In the genomic region with DNA sequence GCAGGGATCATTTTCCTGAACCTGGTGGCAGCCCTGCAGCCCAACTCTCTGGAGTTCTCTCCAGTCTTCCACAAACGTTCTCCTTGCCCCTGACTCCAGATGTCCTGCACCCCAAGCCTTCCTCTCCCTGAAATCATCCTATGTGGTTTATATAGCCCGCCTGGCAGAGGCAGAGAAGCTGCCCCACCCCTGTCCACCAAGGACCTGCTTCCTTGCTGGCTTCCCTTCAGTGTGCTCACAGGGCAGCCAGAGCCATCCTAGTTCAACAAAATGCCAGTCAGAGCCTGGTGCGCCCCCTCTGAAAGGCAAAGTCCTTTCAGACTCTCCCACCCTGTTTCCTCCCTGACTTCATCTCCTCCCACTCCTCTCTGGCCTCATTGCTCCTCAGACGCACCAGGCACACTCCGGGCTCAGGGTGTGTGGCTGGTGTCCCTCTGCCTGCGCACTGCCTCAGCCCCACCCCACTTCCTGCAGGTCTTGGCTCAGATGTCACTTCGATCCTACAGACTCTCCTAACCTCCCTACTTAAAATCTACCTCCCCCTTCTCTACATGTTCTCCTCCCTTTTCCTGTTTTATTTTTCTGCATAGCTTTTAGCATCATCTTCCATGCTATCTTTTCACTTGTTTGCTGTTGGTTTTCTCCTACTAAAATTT, we compare ENCODE assay signal across 11 cellular contexts. TPM values are rescaled to one million over a fixed set of nuclear protein-coding genes. Genes with fewer than 3 reads are reported as not detected.
A peak's percentile ranks its signal among the peaks of the same experiment; 100 is the strongest.
DNase-seq lines count a peak whose midpoint lies in the region; ATAC-seq and TF ChIP-seq lines count a peak whose summit lies in the region.
"Had no signal": no experiment of that assay in that cellular context is flagged by ENCODE, and none has a peak within 500 bp of the region (broad histone marks: within the 10 kb centered on the region; RNA-seq: fewer than 3 reads in every experiment).

No MANE protein-coding gene starts in this region.

- peak overlapping the region in 1 of 2 donors; percentile 33 for H3K27ac ChIP-seq in left lung

- peak overlapping the region; percentile 17 for H3K27ac Mint-ChIP-seq in activated T-helper 2 cell treated with anti-CD3 and anti-CD28 coated beads, Interferon-gamma antibody, Interleukin-2, Interleukin-4, amounts not matched to agents 10 μg/mL and 5 μg/mL and 100 μg/mL, durations not matched to agents 14 hours and 24 hours and 36 hours
- no peak overlapping the region for H3K27ac Mint-ChIP-seq in progenitor cell of endocrine pancreas
- H3K27ac Mint-ChIP-seq: stimulated activated memory B cell treated with anti-CD40 and anti-IgM and Interleukin-4, amounts not matched to agents 10 μg/mL and 1 μg/mL and 100 μg/mL, for 72 hours had no signal

- DNase-seq in stimulated activated CD4-positive, alpha-beta T cell treated with anti-CD3 and anti-CD28 coated beads, Interleukin-2, amount 100 ng/mL, for 24 hours = peak; percentile 11 to 25
- no peak for DNase-seq in stimulated activated CD4-positive, alpha-beta T cell treated with anti-CD3 and anti-CD28 coated beads, Interleukin-12 subunit alpha, Interleukin-12 subunit beta, amount 100 ng/mL, for 4 hours
- no peak for DNase-seq in activated T-helper 2 cell treated with anti-CD3 and anti-CD28 coated beads, Interferon-gamma antibody, Interleukin-2, Interleukin-4, amounts not matched to agents 10 μg/mL and 5 μg/mL and 100 μg/mL, durations not matched to agents 14 hours and 24 hours and 36 hours (ENCODE audit: low spot score)
- DNase-seq in left lung (no peak), NCI-H2029 (lab: John Stamatoyannopoulos, UW) (no peak), progenitor cell of endocrine pancreas (ENCODE audit: low spot score, unreplicated experiment) (no peak)

- H3K9me3 ChIP-seq in left lung = no peaks in the 10 kb centered on the region
- H3K9me3 ChIP-seq: Caco-2 had no signal

- H3K27me3 ChIP-seq in left lung = peaks cover 1 to 37% of the 10 kb centered on the region in 2 donors

- peaks cover 30 to 43% of the 10 kb centered on the region in 2 donors for H3K4me1 ChIP-seq in left lung

- no peak overlapping the region for H3K4me3 ChIP-seq in left lung

- no peak overlapping the region for H3K4me3 Mint-ChIP-seq in activated T-helper 2 cell treated with anti-CD3 and anti-CD28 coated beads, Interferon-gamma antibody, Interleukin-2, Interleukin-4, amounts not matched to agents 10 μg/mL and 5 μg/mL and 100 μg/mL, durations not matched to agents 14 hours and 24 hours and 36 hours (ENCODE audit: low read depth)
- no peak overlapping the region for H3K4me3 Mint-ChIP-seq in progenitor cell of endocrine pancreas (ENCODE audit: low read depth)
- H3K4me3 Mint-ChIP-seq: stimulated activated memory B cell treated with anti-CD40 and anti-IgM and Interleukin-4, amounts not matched to agents 10 μg/mL and 1 μg/mL and 100 μg/mL, for 72 hours had no signal

- peaks cover 38% of the 10 kb centered on the region for H3K27me3 Mint-ChIP-seq in activated T-helper 2 cell treated with anti-CD3 and anti-CD28 coated beads, Interferon-gamma antibody, Interleukin-2, Interleukin-4, amounts not matched to agents 10 μg/mL and 5 μg/mL and 100 μg/mL, durations not matched to agents 14 hours and 24 hours and 36 hours (ENCODE audit: low read depth)
- peaks cover 68% of the 10 kb centered on the region for H3K27me3 Mint-ChIP-seq in progenitor cell of endocrine pancreas

- intact Hi-C loops in activated T-helper 2 cell treated with anti-CD3 and anti-CD28 coated beads, Interferon-gamma antibody, Interleukin-2, Interleukin-4, amounts not matched to agents 10 μg/mL and 5 μg/mL and 100 μg/mL, durations not matched to agents 14 hours and 24 hours and 36 hours (cut with micrococcal nuclease) = no loop called here
- intact Hi-C loops in left lung (cut with DNase I) = no loop called here

- no peaks in the 10 kb centered on the region for H3K9me3 Mint-ChIP-seq in activated T-helper 2 cell treated with anti-CD3 and anti-CD28 coated beads, Interferon-gamma antibody, Interleukin-2, Interleukin-4, amounts not matched to agents 10 μg/mL and 5 μg/mL and 100 μg/mL, durations not matched to agents 14 hours and 24 hours and 36 hours
- peaks cover 3% of the 10 kb centered on the region for H3K9me3 Mint-ChIP-seq in progenitor cell of endocrine pancreas (ENCODE audit: low read depth)
- H3K9me3 Mint-ChIP-seq: stimulated activated memory B cell treated with anti-CD40 and anti-IgM and Interleukin-4, amounts not matched to agents 10 μg/mL and 1 μg/mL and 100 μg/mL, for 72 hours had no signal

- no peaks in the 10 kb centered on the region for H3K36me3 Mint-ChIP-seq in activated T-helper 2 cell treated with anti-CD3 and anti-CD28 coated beads, Interferon-gamma antibody, Interleukin-2, Interleukin-4, amounts not matched to agents 10 μg/mL and 5 μg/mL and 100 μg/mL, durations not matched to agents 14 hours and 24 hours and 36 hours (ENCODE audit: low read depth)
- H3K36me3 Mint-ChIP-seq in progenitor cell of endocrine pancreas (ENCODE audit: insufficient read depth) = no peaks in the 10 kb centered on the region
- H3K36me3 Mint-ChIP-seq: stimulated activated memory B cell treated with anti-CD40 and anti-IgM and Interleukin-4, amounts not matched to agents 10 μg/mL and 1 μg/mL and 100 μg/mL, for 72 hours had no signal

- H3K4me1 Mint-ChIP-seq in activated T-helper 2 cell treated with anti-CD3 and anti-CD28 coated beads, Interferon-gamma antibody, Interleukin-2, Interleukin-4, amounts not matched to agents 10 μg/mL and 5 μg/mL and 100 μg/mL, durations not matched to agents 14 hours and 24 hours and 36 hours (ENCODE audit: low read depth) = peaks cover 14% of the 10 kb centered on the region
- H3K4me1 Mint-ChIP-seq in progenitor cell of endocrine pancreas (ENCODE audit: low read depth) = peaks cover 25% of the 10 kb centered on the region

- no peaks in the 10 kb centered on the region for H3K36me3 ChIP-seq in left lung

- no peak for TF ChIP-seq CTCF in left lung (IDR thresholded peaks at IDR 0.05)
- TF ChIP-seq CTCF in progenitor cell of endocrine pancreas (IDR thresholded peaks at IDR 0.05; ENCODE audit: unreplicated experiment) = no peak

- ATAC-seq in left lung (peak; percentile 54), HG03108 (IDR thresholded peaks at IDR 0.05; ENCODE audit: unreplicated experiment) (no peak), GM21360 (IDR thresholded peaks at IDR 0.05; ENCODE audit: unreplicated experiment) (no peak)
- ATAC-seq: stimulated activated memory B cell treated with anti-CD40 and anti-IgM and Interleukin-4, amounts not matched to agents 10 μg/mL and 1 μg/mL and 100 μg/mL, for 72 hours had no signal

RNA-seq across cellular contexts. Expression of a gene that starts 5.9 kb away (rescaled TPM):
- total RNA-seq in activated T-helper 2 cell treated with anti-CD3 and anti-CD28 coated beads, Interferon-gamma antibody, Interleukin-2, Interleukin-4, amounts not matched to agents 10 μg/mL and 5 μg/mL and 100 μg/mL, durations not matched to agents 14 hours and 24 hours and 36 hours = not detected in 2 replicates
- total RNA-seq in left lung = under 1 TPM in 1 of 2 donors, not detected in 1; 0.18 TPM
- total RNA-seq in progenitor cell of endocrine pancreas = not detected in 2 replicates
- total RNA-seq: Caco-2, fibroblast of lung had no signal

RNA-seq across cellular contexts. Expression of a gene that starts 14.6 kb away (rescaled TPM):
- not detected in 2 replicates for total RNA-seq in activated T-helper 2 cell treated with anti-CD3 and anti-CD28 coated beads, Interferon-gamma antibody, Interleukin-2, Interleukin-4, amounts not matched to agents 10 μg/mL and 5 μg/mL and 100 μg/mL, durations not matched to agents 14 hours and 24 hours and 36 hours
- total RNA-seq in left lung (10 to 100 TPM; 23.8 to 24.3 TPM), progenitor cell of endocrine pancreas (0.38 and 0.40 TPM in 2 replicates)

RNA-seq across cellular contexts. Expression of a gene that starts 32.6 kb away (rescaled TPM):
- 6.0 and 6.3 TPM in 2 replicates for total RNA-seq in activated T-helper 2 cell treated with anti-CD3 and anti-CD28 coated beads, Interferon-gamma antibody, Interleukin-2, Interleukin-4, amounts not matched to agents 10 μg/mL and 5 μg/mL and 100 μg/mL, durations not matched to agents 14 hours and 24 hours and 36 hours
- 1 to 10 TPM; 2.7 to 3.8 TPM for total RNA-seq in left lung
- 5.8 and 6.2 TPM in 2 replicates for total RNA-seq in progenitor cell of endocrine pancreas

RNA-seq across cellular contexts. Expression of a gene that starts 37.2 kb away (rescaled TPM):
- not detected in 2 replicates for total RNA-seq in activated T-helper 2 cell treated with anti-CD3 and anti-CD28 coated beads, Interferon-gamma antibody, Interleukin-2, Interleukin-4, amounts not matched to agents 10 μg/mL and 5 μg/mL and 100 μg/mL, durations not matched to agents 14 hours and 24 hours and 36 hours
- 1 to 10 TPM in 1 of 2 donors, under 1 TPM in 1; 0.39 to 2.7 TPM for total RNA-seq in left lung
- not detected in 2 replicates for total RNA-seq in progenitor cell of endocrine pancreas

RNA-seq across cellular contexts. Expression of a gene that starts 51.2 kb away (rescaled TPM):
- total RNA-seq in activated T-helper 2 cell treated with anti-CD3 and anti-CD28 coated beads, Interferon-gamma antibody, Interleukin-2, Interleukin-4, amounts not matched to agents 10 μg/mL and 5 μg/mL and 100 μg/mL, durations not matched to agents 14 hours and 24 hours and 36 hours = 51.9 and 68.4 TPM in 2 replicates
- total RNA-seq in left lung = 10 to 100 TPM; 15.8 to 18.8 TPM
- total RNA-seq in progenitor cell of endocrine pancreas = 32.6 and 34.4 TPM in 2 replicates

Comparison
In these comparisons a context has a peak if more than half of its experiments do, and no peak if none do; other contexts are left out.
1. DNase-seq: peak in stimulated activated CD4-positive, alpha-beta T cell treated with anti-CD3 and anti-CD28 coated beads, Interleukin-2, amount 100 ng/mL, for 24 hours (2 of 2); none in stimulated activated CD4-positive, alpha-beta T cell treated with anti-CD3 and anti-CD28 coated beads, Interleukin-12 subunit alpha, Interleukin-12 subunit beta, amount 100 ng/mL, for 4 hours (single experiment), activated T-helper 2 cell treated with anti-CD3 and anti-CD28 coated beads, Interferon-gamma antibody, Interleukin-2, Interleukin-4, amounts not matched to agents 10 μg/mL and 5 μg/mL and 100 μg/mL, durations not matched to agents 14 hours and 24 hours and 36 hours (single experiment), left lung (0 of 2), NCI-H2029 (single experiment) and progenitor cell of endocrine pancreas (single experiment).
2. RNA of a gene that starts 14.6 kb away (total RNA-seq): 23.8 to 24.3 TPM in left lung; 0.38 to 0.40 TPM in progenitor cell of endocrine pancreas and not detected in activated T-helper 2 cell treated with anti-CD3 and anti-CD28 coated beads, Interferon-gamma antibody, Interleukin-2, Interleukin-4, amounts not matched to agents 10 μg/mL and 5 μg/mL and 100 μg/mL, durations not matched to agents 14 hours and 24 hours and 36 hours; every median in the first group is over 10 times any median in the second.